ENCODE assay signal across 6 cellular contexts in the genomic region with DNA sequence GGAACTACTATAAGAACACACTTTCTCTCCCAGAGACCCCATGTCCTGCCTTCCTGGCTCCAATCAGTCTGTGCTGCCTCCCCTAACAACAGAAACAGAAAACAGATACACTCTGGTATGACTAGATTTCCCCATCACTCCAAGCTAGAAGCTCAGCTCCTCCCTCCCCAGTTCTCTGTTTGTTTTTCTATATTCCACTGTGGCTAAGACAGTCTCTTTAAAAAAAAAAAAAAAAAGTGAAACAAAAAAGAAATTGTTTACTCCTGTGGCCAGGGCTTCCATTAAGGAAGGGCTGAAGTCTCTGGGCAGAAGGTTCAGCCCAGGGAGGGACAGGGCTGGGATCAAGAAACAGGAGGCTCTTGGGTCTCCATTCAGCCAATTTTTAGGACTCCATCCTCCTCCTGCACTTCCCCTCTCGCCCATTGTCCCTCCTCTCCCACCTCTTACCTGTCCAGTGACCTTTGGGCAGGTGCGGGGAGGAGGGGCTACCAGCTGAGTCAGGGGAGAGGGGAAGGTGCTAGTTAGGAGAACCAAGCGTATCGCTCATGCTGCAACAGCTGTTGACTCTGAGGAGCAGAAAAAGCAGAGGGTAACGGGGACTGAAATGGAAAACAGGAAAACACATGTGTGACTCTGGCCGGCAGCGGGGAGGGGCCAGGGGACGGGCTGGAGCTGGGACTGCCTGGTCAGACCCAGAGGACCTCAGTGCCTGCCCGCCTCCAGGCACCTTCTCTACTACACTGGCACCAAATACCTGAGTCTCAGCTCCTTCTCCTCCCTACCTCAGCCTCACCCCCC. TPM values are rescaled to one million over a fixed set of nuclear protein-coding genes. Genes with fewer than 3 reads are reported as not detected.
DNase-seq lines count a peak whose midpoint lies in the region; ATAC-seq lines count a peak whose summit lies in the region.

No MANE protein-coding gene starts in this region.

- H2BK15ac ChIP-seq in mesenchymal stem cell (ENCODE audit: low read depth, poor library complexity, severe bottlenecking), result peak overlapping the region; percentile 45

- peak overlapping the region; percentile 29 for H2BK120ac ChIP-seq in mesenchymal stem cell (ENCODE audit: low read depth, low read length)

- peak overlapping the region; percentile 51 for H2AK5ac ChIP-seq in mesenchymal stem cell (ENCODE audit: low read length, severe bottlenecking)

- H3K9me3 ChIP-seq in GM23248 (ENCODE audit: low read depth) (no peaks in the 10 kb centered on the region), mesenchymal stem cell (ENCODE audit: control insufficient read depth, low read length) (no peaks in the 10 kb centered on the region)

- H3K4ac ChIP-seq in mesenchymal stem cell (ENCODE audit: low read depth in 1 of 2, low read length in 2 of 2), result peak overlapping the region; percentile 42 to 96

- 6 to 8% methylated on average over 9 of the region's 9 CpGs for WGBS in GM23248 (ENCODE audit: low coverage in 1 of 2, low lambda C conversion rate in 2 of 2, missing lambda C conversion rate in 2 of 2), 2 experiments
- 14% methylated on average over 7 of the region's 9 CpGs for WGBS in mesenchymal stem cell

- peak overlapping the region; percentile 90 to 95 for H2BK12ac ChIP-seq in mesenchymal stem cell (ENCODE audit: low read length in 2 of 2)

- H3K9ac ChIP-seq in GM23248 (peak overlapping the region; percentile 77), mesenchymal stem cell (ENCODE audit: low read length) (peak overlapping the region; percentile 91)

- H4K8ac ChIP-seq in mesenchymal stem cell (ENCODE audit: low read length), result peak overlapping the region; percentile 72

- H3K4me3 ChIP-seq in GM23248 (peak overlapping the region; percentile 40; the same call in 1 of the 2 replicates), mesenchymal stem cell (ENCODE audit: insufficient read depth in 1 of 2, low read depth in 1 of 2, low read length in 2 of 2) (peak overlapping the region in 1 of 2 experiments; percentile 73)

- peak; percentile 67 for ATAC-seq in activated T-helper 17 cell treated with anti-CD3 and anti-CD28 coated beads, Interleukin-2, amount 50 U/mL, for 72 hours (replicated peaks)

- H3K36me3 ChIP-seq in GM23248 (ENCODE audit: low read depth) (no peaks in the 10 kb centered on the region), mesenchymal stem cell (ENCODE audit: control insufficient read depth in 1 of 2, insufficient read depth in 2 of 2, low read depth in 1 of 2, low read length in 2 of 2) (peaks cover 0 to 2% of the 10 kb centered on the region in 2 experiments)

- H3K27me3 ChIP-seq in GM23248 (replicated peaks; ENCODE audit: insufficient read depth), result no peaks in the 10 kb centered on the region
- no peaks in the 10 kb centered on the region for H3K27me3 ChIP-seq in mesenchymal stem cell (ENCODE audit: control insufficient read depth in 1 of 2, insufficient read depth in 1 of 2, low read length in 2 of 2)

- H3K4me3 Mint-ChIP-seq in activated T-helper 17 cell treated with anti-CD3 and anti-CD28 coated beads, Interleukin-2, amount 50 U/mL, for 72 hours, result no peak overlapping the region

- in situ Hi-C loops in GM23248 (cut with MboI), result no loop called here

- no peaks in the 10 kb centered on the region for H3K36me3 Mint-ChIP-seq in activated T-helper 17 cell treated with anti-CD3 and anti-CD28 coated beads, Interleukin-2, amount 50 U/mL, for 72 hours (ENCODE audit: low read depth)

- no peaks in the 10 kb centered on the region for H3K9me2 ChIP-seq in GM23248 (ENCODE audit: insufficient read depth)

- peaks cover 9% of the 10 kb centered on the region for H3K27me3 Mint-ChIP-seq in activated T-helper 17 cell treated with anti-CD3 and anti-CD28 coated beads, Interleukin-2, amount 50 U/mL, for 72 hours

- H3K27ac Mint-ChIP-seq in activated T-helper 17 cell treated with anti-CD3 and anti-CD28 coated beads, Interleukin-2, amount 50 U/mL, for 72 hours, result peak overlapping the region; percentile 66

- peak overlapping the region; percentile 78 to 96 for H3K18ac ChIP-seq in mesenchymal stem cell (ENCODE audit: low read depth in 1 of 2, low read length in 2 of 2)

- peak overlapping the region in 1 of 2 experiments; percentile 68 for H3K14ac ChIP-seq in mesenchymal stem cell (ENCODE audit: low read length in 2 of 2)

- H3F3A ChIP-seq in GM23248 (ENCODE audit: insufficient read depth), result peaks cover 23% of the 10 kb centered on the region

- no peaks in the 10 kb centered on the region for H3K79me2 ChIP-seq in GM23248 (ENCODE audit: insufficient read depth)

- H3K4me1 ChIP-seq in GM23248 (ENCODE audit: insufficient read depth) (peaks cover 30% of the 10 kb centered on the region), mesenchymal stem cell (ENCODE audit: control insufficient read depth, insufficient read depth, low read depth, low read length) (peaks cover 36% of the 10 kb centered on the region)

- H2AFZ ChIP-seq in GM23248 (peak overlapping the region; percentile 73), mesenchymal stem cell (ENCODE audit: low read depth, low read length) (peak overlapping the region; percentile 79)

- DNase-seq in GM23248 (peak; percentile 84), mesenchymal stem cell (peak; percentile 97), HUDEP-2 (lab: John Stamatoyannopoulos, UW; ENCODE audit: unreplicated experiment in 76 of 76) (no peak), NCI-H2107 (lab: John Stamatoyannopoulos, UW) (no peak)
- DNase-seq in activated CD4-positive, CD25-positive, alpha-beta regulatory T cell treated with anti-CD3 and anti-CD28 coated beads, Interleukin-2, amount 50 U/mL, for 72 hours, result no peak

- H3K27ac ChIP-seq in GM23248 (peak overlapping the region; percentile 50), mesenchymal stem cell (ENCODE audit: low read length, poor library complexity, severe bottlenecking) (no peak overlapping the region)

- H2BK5ac ChIP-seq in mesenchymal stem cell (ENCODE audit: low read depth, low read length, poor library complexity, severe bottlenecking), result no peak overlapping the region

- no peaks in the 10 kb centered on the region for H3K4me1 Mint-ChIP-seq in activated T-helper 17 cell treated with anti-CD3 and anti-CD28 coated beads, Interleukin-2, amount 50 U/mL, for 72 hours

- no peak overlapping the region for H3K23ac ChIP-seq in mesenchymal stem cell (ENCODE audit: low read length in 2 of 2)

- peak overlapping the region; percentile 64 for H3K4me2 ChIP-seq in GM23248 (ENCODE audit: unreplicated experiment)
- no peak overlapping the region for H3K4me2 ChIP-seq in mesenchymal stem cell (ENCODE audit: low read length, poor library complexity, severe bottlenecking)

- H3K9me3 Mint-ChIP-seq in activated T-helper 17 cell treated with anti-CD3 and anti-CD28 coated beads, Interleukin-2, amount 50 U/mL, for 72 hours, result no peaks in the 10 kb centered on the region

- H4K91ac ChIP-seq in mesenchymal stem cell (ENCODE audit: low read length), result peak overlapping the region; percentile 75

- H3K79me1 ChIP-seq in mesenchymal stem cell (replicated peaks; ENCODE audit: low read length, poor library complexity, severe bottlenecking), result no peaks in the 10 kb centered on the region

- H4K20me1 ChIP-seq in GM23248 (ENCODE audit: insufficient read depth), result no peaks in the 10 kb centered on the region

RNA-seq across cellular contexts. Expression of gene SLC7A7, which starts 4.2 kb away (rescaled TPM):
- total RNA-seq in GM23248 (2014; rRNA removed; shearing (Covaris generic)), result 0.65 and 0.89 TPM in 2 replicates
- polyA plus RNA-seq in GM23248 (2016; fragmentation: Nextera tagmentation; extraction: Ambion mirVana), result 0.63 and 1.7 TPM in 2 replicates
- under 1 TPM; 0.15 to 0.71 TPM for total RNA-seq in activated T-helper 17 cell treated with anti-CD3 and anti-CD28 coated beads, Interleukin-2, amount 50 U/mL, for 72 hours
- polyA plus RNA-seq in mesenchymal stem cell (2013, experiment 1 of 2), result 6.4 TPM
- polyA plus RNA-seq in mesenchymal stem cell (2013, experiment 2 of 2), result 6.5 TPM

RNA-seq across cellular contexts. Expression of gene MRPL52, which starts 10.3 kb away (rescaled TPM):
- 44.3 and 96.6 TPM in 2 replicates for total RNA-seq in GM23248 (2014; rRNA removed; shearing (Covaris generic))
- 208 and 230 TPM in 2 replicates for polyA plus RNA-seq in GM23248 (2016; fragmentation: Nextera tagmentation; extraction: Ambion mirVana)
- 100 to 1,000 TPM in 1 of 2 donors, 10 to 100 TPM in 1; 90.4 to 142 TPM for total RNA-seq in activated T-helper 17 cell treated with anti-CD3 and anti-CD28 coated beads, Interleukin-2, amount 50 U/mL, for 72 hours
- 219 TPM for polyA plus RNA-seq in mesenchymal stem cell (2013, experiment 1 of 2)
- 222 TPM for polyA plus RNA-seq in mesenchymal stem cell (2013, experiment 2 of 2)

RNA-seq across cellular contexts. Expression of gene MMP14, which starts 17.0 kb away (rescaled TPM):
- 450 and 475 TPM in 2 replicates for total RNA-seq in GM23248 (2014; rRNA removed; shearing (Covaris generic))
- 50.1 and 50.8 TPM in 2 replicates for polyA plus RNA-seq in GM23248 (2016; fragmentation: Nextera tagmentation; extraction: Ambion mirVana)
- 1 to 10 TPM; 1.5 to 2.1 TPM for total RNA-seq in activated T-helper 17 cell treated with anti-CD3 and anti-CD28 coated beads, Interleukin-2, amount 50 U/mL, for 72 hours
- 1,343 TPM for polyA plus RNA-seq in mesenchymal stem cell (2013, experiment 1 of 2)
- polyA plus RNA-seq in mesenchymal stem cell (2013, experiment 2 of 2), result 1,238 TPM

RNA-seq across cellular contexts. Expression of gene LRP10, which starts 52.1 kb away (rescaled TPM):
- total RNA-seq in GM23248 (2014; rRNA removed; shearing (Covaris generic)), result 202 and 253 TPM in 2 replicates
- 159 and 161 TPM in 2 replicates for polyA plus RNA-seq in GM23248 (2016; fragmentation: Nextera tagmentation; extraction: Ambion mirVana)
- 10 to 100 TPM; 61.3 to 78.1 TPM for total RNA-seq in activated T-helper 17 cell treated with anti-CD3 and anti-CD28 coated beads, Interleukin-2, amount 50 U/mL, for 72 hours
- 99.1 TPM for polyA plus RNA-seq in mesenchymal stem cell (2013, experiment 1 of 2)
- polyA plus RNA-seq in mesenchymal stem cell (2013, experiment 2 of 2), result 101 TPM

RNA-seq across cellular contexts. Expression of gene OXA1L, which starts 52.9 kb away (rescaled TPM):
- 59.1 and 78.6 TPM in 2 replicates for total RNA-seq in GM23248 (2014; rRNA removed; shearing (Covaris generic))
- polyA plus RNA-seq in GM23248 (2016; fragmentation: Nextera tagmentation; extraction: Ambion mirVana), result 48.1 and 48.8 TPM in 2 replicates
- 100 to 1,000 TPM; 110 to 152 TPM for total RNA-seq in activated T-helper 17 cell treated with anti-CD3 and anti-CD28 coated beads, Interleukin-2, amount 50 U/mL, for 72 hours
- polyA plus RNA-seq in mesenchymal stem cell (2013, experiment 1 of 2), result 171 TPM
- 167 TPM for polyA plus RNA-seq in mesenchymal stem cell (2013, experiment 2 of 2)

Comparison
In these comparisons a context has a peak if more than half of its experiments do, and no peak if none do; other contexts are left out.
1. DNase-seq: peak in GM23248 (single experiment) and mesenchymal stem cell (single experiment); none in HUDEP-2 (0 of 76), NCI-H2107 (single experiment) and activated CD4-positive, CD25-positive, alpha-beta regulatory T cell treated with anti-CD3 and anti-CD28 coated beads, Interleukin-2, amount 50 U/mL, for 72 hours (single experiment).
2. RNA of gene MMP14, which starts 17.0 kb away (total RNA-seq): 450 to 475 TPM in GM23248; 1.5 to 2.1 TPM in activated T-helper 17 cell treated with anti-CD3 and anti-CD28 coated beads, Interleukin-2, amount 50 U/mL, for 72 hours; every median in the first group is over 100 times any median in the second.